Comparison of ENCODE assay signal across 8 cellular contexts in genomic region chr1:235367000-235367908, GRCh38. TPM values are rescaled to one million over a fixed set of nuclear protein-coding genes. Genes with fewer than 3 reads are reported as not detected.
DNase-seq lines count a peak whose midpoint lies in the region; ATAC-seq, FAIRE-seq and TF ChIP-seq lines count a peak whose summit lies in the region.

TBCE (plus strand) TSS chr1:235367427; CDS start chr1:235380050, 12,623 bp downstream.

- peaks cover 25% of the 10 kb centered on the region for H3K4me1 Mint-ChIP-seq in type B pancreatic cell (ENCODE audit: unreplicated experiment)

- intact Hi-C loops in T-helper 1 cell treated with Interleukin-12 subunit alpha and Interleukin-12 subunit beta and Interleukin-4 antibody, amounts not matched to agents 30 ng/mL and 1 ng/mL, for 36 hours (cut with micrococcal nuclease): loop anchor here (1.0 to 5.0 kb wide), 11 partner anchors 30 to 995 kb away; partner anchors contain the start of genes ARID4B, B3GALNT2, COA6 and GGPS1
- intact Hi-C loops in heart left ventricle (cut with DNase I): loop anchor here in 8 of 10 donors (1.0 to 5.0 kb wide), 5 partner anchors 35 to 48 kb away; partner anchors contain the start of genes ARID4B (in 7 of the 8) and GGPS1 (in 7 of the 8)

- H3K9me3 Mint-ChIP-seq in type B pancreatic cell: no peaks in the 10 kb centered on the region

- peaks cover 0 to 3% (median 0%) of the 10 kb centered on the region in 9 donors for H3K36me3 ChIP-seq in heart left ventricle

- peak in 3 of 12 donors; percentile 6 to 27 (median 10) for TF ChIP-seq CTCF in heart left ventricle (IDR thresholded peaks at IDR 0.05)
- peak; percentile 33 for TF ChIP-seq CTCF in type B pancreatic cell (conservative IDR thresholded peaks at IDR 0.05)

- peak within 1 kb of the TSS; percentile 53 to 91 (median 80) for H3K27ac ChIP-seq in heart left ventricle

- peak within 1 kb of the TSS; percentile 45 to 93 (median 75) for H3K4me3 ChIP-seq in heart left ventricle

- DNase-seq in GM12892 (ENCODE audit: insufficient read length) (peak; percentile 87), NCI-H1436 treated with DMSO at 0.1 percent for 48 hours (lab: John Stamatoyannopoulos, UW) (peak; percentile 95), amniotic epithelial cell (ENCODE audit: low read depth) (peak; percentile 97), heart left ventricle (peak; percentile 96 to 98 (median 97)), pons (ENCODE audit: low spot score) (peak; percentile 97), type B pancreatic cell (ENCODE audit: extremely low spot score, unreplicated experiment) (peak; percentile 93)

- ATAC-seq in HG02840 (IDR thresholded peaks at IDR 0.05; ENCODE audit: low FRiP score, unreplicated experiment) (peak; percentile 100), heart left ventricle (peak; percentile 100)

- TF ChIP-seq POLR2A in GM12892 (IDR thresholded peaks at IDR 0.05; ENCODE audit: low read depth, low read length): peak; percentile 93
- TF ChIP-seq POLR2A in heart left ventricle (IDR thresholded peaks at IDR 0.05): peak in 1 of 2 donors; percentile 89

- no peaks in the 10 kb centered on the region for H3K27me3 ChIP-seq in heart left ventricle

- WGBS in heart left ventricle, 4 donors: 0 to 1% (median 0%) methylated on average over 21 to 38 of the region's 38 CpGs

- H3K36me3 Mint-ChIP-seq in type B pancreatic cell: peaks cover 8% of the 10 kb centered on the region

- peak within 1 kb of the TSS; percentile 96 for H3K27ac Mint-ChIP-seq in type B pancreatic cell

- H3K27me3 Mint-ChIP-seq in type B pancreatic cell: no peaks in the 10 kb centered on the region

- no peaks in the 10 kb centered on the region for H3K9me3 ChIP-seq in heart left ventricle

- peak; percentile 99 for FAIRE-seq in GM12892 (lab: Jason Lieb, UNC)

- H3K4me1 ChIP-seq in heart left ventricle: peaks cover 0 to 18% (median 6%) of the 10 kb centered on the region in 12 donors

- peak within 1 kb of the TSS; percentile 97 for H3K4me3 Mint-ChIP-seq in type B pancreatic cell

RNA-seq across cellular contexts. Expression of gene TBCE, which starts in this region (rescaled TPM):
- polyA plus RNA-seq in GM12892 (2012; ENCODE audit: missing spikeins): 27.6 TPM
- 28.3 and 30.8 TPM in 2 replicates for total RNA-seq in T-helper 1 cell treated with Interleukin-12 subunit alpha and Interleukin-12 subunit beta and Interleukin-4 antibody, amounts not matched to agents 30 ng/mL and 1 ng/mL, for 36 hours
- total RNA-seq in heart left ventricle (10 to 100 TPM; 15.2 to 23.2 (median 18.0) TPM), type B pancreatic cell (ENCODE audit: low replicate concordance) (25.2 and 30.3 TPM in 2 replicates)
- polyA plus RNA-seq in heart left ventricle: 10 to 100 TPM; 22.3 to 39.5 TPM

Comparison
In these comparisons a context has a peak if more than half of its experiments do, and no peak if none do; other contexts are left out.
1. Peak in every context shown above with its lines: DNase-seq, ATAC-seq, H3K4me3 ChIP-seq and H3K27ac ChIP-seq.